Comparison of ENCODE assay signal across 19 cellular contexts in genomic region chr2:238351315-238351714, GRCh38.
"Had no signal": no experiment of that assay in that cellular context is flagged by ENCODE, and none has a peak within 500 bp of the region (broad histone marks: within the 10 kb centered on the region; RNA-seq: fewer than 3 reads in every experiment).

No MANE protein-coding gene starts in this region.

- H3K9ac ChIP-seq: SK-N-SH had no signal

- H3K9me3 ChIP-seq: SK-N-SH had no signal

- DNase-seq: KBM-7, NCI-H1092, NCI-H1105 treated with DMSO at 0.1 percent for 48 hours, NCI-H1417 treated with DMSO at 0.1 percent for 48 hours, NCI-H146, NCI-H1694 treated with DMSO at 0.1 percent for 48 hours, NCI-H1930, NCI-H2081 treated with DMSO at 0.1 percent for 48 hours, NCI-H2171, NCI-H226, NCI-H446, NCI-H510A, NCI-H524 treated with DMSO at 0.1 percent for 48 hours, NCI-H69, NCI-H774, SHP77, SK-N-SH, SW 1271 had no signal

- H3K27ac ChIP-seq: RWPE1 had no signal

- H3K4me2 ChIP-seq: SK-N-SH had no signal

- H3K9me2 ChIP-seq: SK-N-SH had no signal
